1 cellular context compared by ENCODE assay signal in the genomic region with DNA sequence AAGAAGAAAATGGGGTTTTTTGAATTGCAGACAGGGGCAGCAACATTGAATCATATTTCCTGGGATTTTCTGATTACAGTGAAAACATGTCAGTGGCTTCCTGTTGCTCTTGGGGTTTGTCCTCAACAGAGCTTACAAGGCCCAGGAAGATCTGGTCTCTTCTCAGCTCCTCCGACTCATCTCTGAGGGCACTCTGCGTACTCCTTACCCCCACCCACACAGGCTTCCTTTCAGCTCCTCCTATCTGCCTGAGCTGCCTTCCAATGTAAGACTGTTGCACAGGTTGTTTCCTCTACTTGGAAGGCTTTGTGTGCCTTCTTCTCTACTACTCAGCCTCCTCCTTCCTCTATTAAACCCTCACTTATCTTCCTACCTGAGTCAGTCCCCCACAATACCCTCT.
A peak's percentile ranks its signal among the peaks of the same experiment; 100 is the strongest.
TF ChIP-seq lines count a peak whose summit lies in the region.

No MANE protein-coding gene starts in this region.

TF ChIP-seq in K562, 482 proteins besides CTCF, POLR2A, EP300 and RAD21 (continued from another document and continues in another):
- peak; percentile 37; the same call in 1 of the 2 replicates for TF ChIP-seq ZNF592 (IDR thresholded peaks at IDR 0.05)
- TF ChIP-seq POLR2G (IDR thresholded peaks at IDR 0.05; ENCODE audit: low read depth, low read length), result no peak
- no peak for TF ChIP-seq ARID3A (IDR thresholded peaks at IDR 0.05; ENCODE audit: borderline replicate concordance, low read depth, low read length)
- no peak for TF ChIP-seq MTA1 (IDR thresholded peaks at IDR 0.05; ENCODE audit: borderline replicate concordance)
- TF ChIP-seq ZBTB43 (CRISPR knock-in tag; IDR thresholded peaks at IDR 0.05), result no peak
- no peak for TF ChIP-seq MYBL2 (IDR thresholded peaks at IDR 0.05; ENCODE audit: low read depth)
- TF ChIP-seq MYBL2 (CRISPR knock-in tag; IDR thresholded peaks at IDR 0.05; ENCODE audit: borderline replicate concordance), result no peak
- no peak for TF ChIP-seq SRSF7 (optimal IDR thresholded peaks at IDR 0.05; ENCODE audit: low read depth, low read length)
- no peak for TF ChIP-seq NFE2L1 (tag; IDR thresholded peaks at IDR 0.05; ENCODE audit: borderline replicate concordance, low read depth)
- no peak for TF ChIP-seq ZC3H11A (IDR thresholded peaks at IDR 0.05; ENCODE audit: low read depth, low read length)
- no peak for TF ChIP-seq ARID2 (IDR thresholded peaks at IDR 0.05)
- TF ChIP-seq, protein P1, sequence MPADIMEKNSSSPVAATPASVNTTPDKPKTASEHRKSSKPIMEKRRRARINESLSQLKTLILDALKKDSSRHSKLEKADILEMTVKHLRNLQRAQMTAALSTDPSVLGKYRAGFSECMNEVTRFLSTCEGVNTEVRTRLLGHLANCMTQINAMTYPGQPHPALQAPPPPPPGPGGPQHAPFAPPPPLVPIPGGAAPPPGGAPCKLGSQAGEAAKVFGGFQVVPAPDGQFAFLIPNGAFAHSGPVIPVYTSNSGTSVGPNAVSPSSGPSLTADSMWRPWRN (IDR thresholded peaks at IDR 0.05; ENCODE audit: low read depth), result no peak
- TF ChIP-seq USF2 (CRISPR knock-in tag; IDR thresholded peaks at IDR 0.05), result no peak
- TF ChIP-seq ZBTB9 (CRISPR knock-in tag; IDR thresholded peaks at IDR 0.05), result no peak
- no peak for TF ChIP-seq ZNF778 (CRISPR knock-in tag; IDR thresholded peaks at IDR 0.05)
- TF ChIP-seq, protein P2, sequence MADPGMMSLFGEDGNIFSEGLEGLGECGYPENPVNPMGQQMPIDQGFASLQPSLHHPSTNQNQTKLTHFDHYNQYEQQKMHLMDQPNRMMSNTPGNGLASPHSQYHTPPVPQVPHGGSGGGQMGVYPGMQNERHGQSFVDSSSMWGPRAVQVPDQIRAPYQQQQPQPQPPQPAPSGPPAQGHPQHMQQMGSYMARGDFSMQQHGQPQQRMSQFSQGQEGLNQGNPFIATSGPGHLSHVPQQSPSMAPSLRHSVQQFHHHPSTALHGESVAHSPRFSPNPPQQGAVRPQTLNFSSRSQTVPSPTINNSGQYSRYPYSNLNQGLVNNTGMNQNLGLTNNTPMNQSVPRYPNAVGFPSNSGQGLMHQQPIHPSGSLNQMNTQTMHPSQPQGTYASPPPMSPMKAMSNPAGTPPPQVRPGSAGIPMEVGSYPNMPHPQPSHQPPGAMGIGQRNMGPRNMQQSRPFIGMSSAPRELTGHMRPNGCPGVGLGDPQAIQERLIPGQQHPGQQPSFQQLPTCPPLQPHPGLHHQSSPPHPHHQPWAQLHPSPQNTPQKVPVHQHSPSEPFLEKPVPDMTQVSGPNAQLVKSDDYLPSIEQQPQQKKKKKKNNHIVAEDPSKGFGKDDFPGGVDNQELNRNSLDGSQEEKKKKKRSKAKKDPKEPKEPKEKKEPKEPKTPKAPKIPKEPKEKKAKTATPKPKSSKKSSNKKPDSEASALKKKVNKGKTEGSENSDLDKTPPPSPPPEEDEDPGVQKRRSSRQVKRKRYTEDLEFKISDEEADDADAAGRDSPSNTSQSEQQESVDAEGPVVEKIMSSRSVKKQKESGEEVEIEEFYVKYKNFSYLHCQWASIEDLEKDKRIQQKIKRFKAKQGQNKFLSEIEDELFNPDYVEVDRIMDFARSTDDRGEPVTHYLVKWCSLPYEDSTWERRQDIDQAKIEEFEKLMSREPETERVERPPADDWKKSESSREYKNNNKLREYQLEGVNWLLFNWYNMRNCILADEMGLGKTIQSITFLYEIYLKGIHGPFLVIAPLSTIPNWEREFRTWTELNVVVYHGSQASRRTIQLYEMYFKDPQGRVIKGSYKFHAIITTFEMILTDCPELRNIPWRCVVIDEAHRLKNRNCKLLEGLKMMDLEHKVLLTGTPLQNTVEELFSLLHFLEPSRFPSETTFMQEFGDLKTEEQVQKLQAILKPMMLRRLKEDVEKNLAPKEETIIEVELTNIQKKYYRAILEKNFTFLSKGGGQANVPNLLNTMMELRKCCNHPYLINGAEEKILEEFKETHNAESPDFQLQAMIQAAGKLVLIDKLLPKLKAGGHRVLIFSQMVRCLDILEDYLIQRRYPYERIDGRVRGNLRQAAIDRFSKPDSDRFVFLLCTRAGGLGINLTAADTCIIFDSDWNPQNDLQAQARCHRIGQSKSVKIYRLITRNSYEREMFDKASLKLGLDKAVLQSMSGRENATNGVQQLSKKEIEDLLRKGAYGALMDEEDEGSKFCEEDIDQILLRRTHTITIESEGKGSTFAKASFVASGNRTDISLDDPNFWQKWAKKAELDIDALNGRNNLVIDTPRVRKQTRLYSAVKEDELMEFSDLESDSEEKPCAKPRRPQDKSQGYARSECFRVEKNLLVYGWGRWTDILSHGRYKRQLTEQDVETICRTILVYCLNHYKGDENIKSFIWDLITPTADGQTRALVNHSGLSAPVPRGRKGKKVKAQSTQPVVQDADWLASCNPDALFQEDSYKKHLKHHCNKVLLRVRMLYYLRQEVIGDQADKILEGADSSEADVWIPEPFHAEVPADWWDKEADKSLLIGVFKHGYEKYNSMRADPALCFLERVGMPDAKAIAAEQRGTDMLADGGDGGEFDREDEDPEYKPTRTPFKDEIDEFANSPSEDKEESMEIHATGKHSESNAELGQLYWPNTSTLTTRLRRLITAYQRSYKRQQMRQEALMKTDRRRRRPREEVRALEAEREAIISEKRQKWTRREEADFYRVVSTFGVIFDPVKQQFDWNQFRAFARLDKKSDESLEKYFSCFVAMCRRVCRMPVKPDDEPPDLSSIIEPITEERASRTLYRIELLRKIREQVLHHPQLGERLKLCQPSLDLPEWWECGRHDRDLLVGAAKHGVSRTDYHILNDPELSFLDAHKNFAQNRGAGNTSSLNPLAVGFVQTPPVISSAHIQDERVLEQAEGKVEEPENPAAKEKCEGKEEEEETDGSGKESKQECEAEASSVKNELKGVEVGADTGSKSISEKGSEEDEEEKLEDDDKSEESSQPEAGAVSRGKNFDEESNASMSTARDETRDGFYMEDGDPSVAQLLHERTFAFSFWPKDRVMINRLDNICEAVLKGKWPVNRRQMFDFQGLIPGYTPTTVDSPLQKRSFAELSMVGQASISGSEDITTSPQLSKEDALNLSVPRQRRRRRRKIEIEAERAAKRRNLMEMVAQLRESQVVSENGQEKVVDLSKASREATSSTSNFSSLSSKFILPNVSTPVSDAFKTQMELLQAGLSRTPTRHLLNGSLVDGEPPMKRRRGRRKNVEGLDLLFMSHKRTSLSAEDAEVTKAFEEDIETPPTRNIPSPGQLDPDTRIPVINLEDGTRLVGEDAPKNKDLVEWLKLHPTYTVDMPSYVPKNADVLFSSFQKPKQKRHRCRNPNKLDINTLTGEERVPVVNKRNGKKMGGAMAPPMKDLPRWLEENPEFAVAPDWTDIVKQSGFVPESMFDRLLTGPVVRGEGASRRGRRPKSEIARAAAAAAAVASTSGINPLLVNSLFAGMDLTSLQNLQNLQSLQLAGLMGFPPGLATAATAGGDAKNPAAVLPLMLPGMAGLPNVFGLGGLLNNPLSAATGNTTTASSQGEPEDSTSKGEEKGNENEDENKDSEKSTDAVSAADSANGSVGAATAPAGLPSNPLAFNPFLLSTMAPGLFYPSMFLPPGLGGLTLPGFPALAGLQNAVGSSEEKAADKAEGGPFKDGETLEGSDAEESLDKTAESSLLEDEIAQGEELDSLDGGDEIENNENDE (IDR thresholded peaks at IDR 0.05; ENCODE audit: low read depth, low read length), result no peak
- TF ChIP-seq, protein P3, sequence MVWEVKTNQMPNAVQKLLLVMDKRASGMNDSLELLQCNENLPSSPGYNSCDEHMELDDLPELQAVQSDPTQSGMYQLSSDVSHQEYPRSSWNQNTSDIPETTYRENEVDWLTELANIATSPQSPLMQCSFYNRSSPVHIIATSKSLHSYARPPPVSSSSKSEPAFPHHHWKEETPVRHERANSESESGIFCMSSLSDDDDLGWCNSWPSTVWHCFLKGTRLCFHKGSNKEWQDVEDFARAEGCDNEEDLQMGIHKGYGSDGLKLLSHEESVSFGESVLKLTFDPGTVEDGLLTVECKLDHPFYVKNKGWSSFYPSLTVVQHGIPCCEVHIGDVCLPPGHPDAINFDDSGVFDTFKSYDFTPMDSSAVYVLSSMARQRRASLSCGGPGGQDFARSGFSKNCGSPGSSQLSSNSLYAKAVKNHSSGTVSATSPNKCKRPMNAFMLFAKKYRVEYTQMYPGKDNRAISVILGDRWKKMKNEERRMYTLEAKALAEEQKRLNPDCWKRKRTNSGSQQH (CRISPR knock-in tag; IDR thresholded peaks at IDR 0.05), result no peak
- no peak for TF ChIP-seq HIVEP1 (CRISPR knock-in tag; IDR thresholded peaks at IDR 0.05)
- TF ChIP-seq NONO (IDR thresholded peaks at IDR 0.05; ENCODE audit: low read depth in 2 of 2, low read length in 1 of 2), result no peak
- peak; percentile 65 for TF ChIP-seq EGR1 (conservative IDR thresholded peaks at IDR 0.05)
- no peak for TF ChIP-seq ZNF212 (CRISPR knock-in tag; IDR thresholded peaks at IDR 0.05)
- no peak for TF ChIP-seq ZKSCAN8 (CRISPR knock-in tag; IDR thresholded peaks at IDR 0.05)
- TF ChIP-seq E2F6 (IDR thresholded peaks at IDR 0.05; ENCODE audit: borderline replicate concordance in 1 of 2, extremely low read depth in 1 of 2, insufficient read depth in 1 of 2, insufficient read length in 1 of 2, low read depth in 1 of 2, low read length in 1 of 2, poor library complexity in 1 of 2, severe bottlenecking in 1 of 2), result no peak
